ENCODE assay signal across 11 cellular contexts in genomic region chr3:186965141-186965879, GRCh38. TPM values are rescaled to one million over a fixed set of nuclear protein-coding genes. Genes with fewer than 3 reads are reported as not detected.
DNase-seq lines count a peak whose midpoint lies in the region; ATAC-seq, FAIRE-seq and TF ChIP-seq lines count a peak whose summit lies in the region.
"Had no signal": no experiment of that assay in that cellular context is flagged by ENCODE, and none has a peak within 500 bp of the region (broad histone marks: within the 10 kb centered on the region; RNA-seq: fewer than 3 reads in every experiment).

No MANE protein-coding gene starts in this region.

- H4K91ac ChIP-seq in neuronal stem cell (ENCODE audit: low read depth, low read length, poor library complexity): no peak overlapping the region

- H3K36me3 ChIP-seq in neuronal stem cell (replicated peaks in 1 of 2; ENCODE audit: control insufficient read depth in 2 of 2, insufficient read depth in 2 of 2, low read length in 2 of 2) (peaks cover 0 to 3% of the 10 kb centered on the region in 2 donors), stomach (peaks cover 0 to 14% (median 3%) of the 10 kb centered on the region in 4 donors)

- no peak overlapping the region for H3K4me2 ChIP-seq in neuronal stem cell (ENCODE audit: insufficient read depth, low read length, poor library complexity, severe bottlenecking)

- TF ChIP-seq EP300 in stomach (IDR thresholded peaks at IDR 0.05): no peak

- no peak overlapping the region for H2BK120ac ChIP-seq in neuronal stem cell (ENCODE audit: low read depth, low read length)

- WGBS in neuronal stem cell (ENCODE audit: extremely low coverage in 2 of 2, insufficient read length in 2 of 2, insufficient replicate concordance in 1 of 2), 2 donors: no CpG with 5 or more reads among the region's 10 CpGs
- 71 to 82% (median 76%) methylated on average over 10 of the region's 10 CpGs for WGBS in stomach, 5 donors

- no peak overlapping the region for H3K4ac ChIP-seq in neuronal stem cell (ENCODE audit: low read length)

- TF ChIP-seq POLR2A in GM12891 (IDR thresholded peaks at IDR 0.05; ENCODE audit: low read depth, low read length) (no peak), stomach (IDR thresholded peaks at IDR 0.05) (no peak)

- H3K9me3 ChIP-seq in neuronal stem cell (replicated peaks in 1 of 2; ENCODE audit: control insufficient read depth in 2 of 2, insufficient read depth in 1 of 2, low read depth in 1 of 2, low read length in 2 of 2) (no peaks in the 10 kb centered on the region), stomach (no peaks in the 10 kb centered on the region)

- no peak overlapping the region for H2BK12ac ChIP-seq in neuronal stem cell (ENCODE audit: low read length)

- intact Hi-C loops in stomach (cut with DNase I; ENCODE audit: low total_unique reads): no loop called here

- H3K79me1 ChIP-seq in neuronal stem cell (ENCODE audit: low read depth, low read length): no peaks in the 10 kb centered on the region

- DNase-seq in GM12891 (ENCODE audit: insufficient read length, low spot score) (no peak), astrocyte of the hippocampus (ENCODE audit: low read depth, low spot score) (peak; percentile 40), neuronal stem cell (ENCODE audit: low spot score) (no peak), stomach (no peak), NCI-H1105 (lab: John Stamatoyannopoulos, UW) (no peak), retina (no peak)
- no peak for DNase-seq in effector CD4-positive, alpha-beta T cell
- DNase-seq: amniotic stem cell, SIG-M5 had no signal

- no peak overlapping the region for H3K14ac ChIP-seq in neuronal stem cell (ENCODE audit: low read length)

- no peak overlapping the region for H2BK5ac ChIP-seq in neuronal stem cell (ENCODE audit: low read length)

- H2BK15ac ChIP-seq in neuronal stem cell (ENCODE audit: low read length): no peak overlapping the region

- H3K23ac ChIP-seq in neuronal stem cell (ENCODE audit: low read depth, low read length, poor library complexity): no peak overlapping the region

- peak; percentile 50 for FAIRE-seq in GM12891 (lab: Jason Lieb, UNC)
- FAIRE-seq: K562 had no signal

- no peak overlapping the region for H3K4me3 ChIP-seq in neuronal stem cell (ENCODE audit: low read length in 2 of 2)
- no peak overlapping the region for H3K4me3 ChIP-seq in stomach
- H3K4me3 ChIP-seq: K562 had no signal

- no peak overlapping the region for H2AK5ac ChIP-seq in neuronal stem cell (ENCODE audit: low read depth, low read length)

- ATAC-seq in HG02610 (IDR thresholded peaks at IDR 0.05; ENCODE audit: unreplicated experiment): peak; percentile 68
- ATAC-seq: K562 had no signal

- H2AFZ ChIP-seq in neuronal stem cell (ENCODE audit: low read length): peak overlapping the region; percentile 2

- H4K8ac ChIP-seq in neuronal stem cell (ENCODE audit: low read depth, low read length): no peak overlapping the region

- H3K9ac ChIP-seq in neuronal stem cell (ENCODE audit: low read depth, low read length, poor library complexity): no peak overlapping the region

- peaks cover 6 to 14% of the 10 kb centered on the region in 2 donors for H3K4me1 ChIP-seq in neuronal stem cell (ENCODE audit: control insufficient read depth in 2 of 2, insufficient read depth in 1 of 2, low read depth in 1 of 2, low read length in 2 of 2)
- no peaks in the 10 kb centered on the region for H3K4me1 ChIP-seq in stomach

- H3K27ac ChIP-seq in neuronal stem cell (replicated peaks; ENCODE audit: low read length) (no peak overlapping the region), stomach (peak overlapping the region in 2 of 5 donors; percentile 29 to 47)

- no peak for TF ChIP-seq CTCF in stomach (IDR thresholded peaks at IDR 0.05)

- H3K27me3 ChIP-seq in neuronal stem cell (ENCODE audit: control insufficient read depth in 3 of 3, insufficient read depth in 3 of 3, low read depth in 1 of 3, low read length in 3 of 3) (no peaks in the 10 kb centered on the region), stomach (no peaks in the 10 kb centered on the region)

- no peak overlapping the region for H3K18ac ChIP-seq in neuronal stem cell (ENCODE audit: low read length)

TF ChIP-seq in GM12891, 5 proteins besides CTCF, POLR2A, EP300 and RAD21:
- TF ChIP-seq PAX5 (IDR thresholded peaks at IDR 0.05; ENCODE audit: insufficient read depth, low read length, severe bottlenecking) (no peak), TAF1 (IDR thresholded peaks at IDR 0.05; ENCODE audit: low read depth, low read length) (no peak), POU2F2 (IDR thresholded peaks at IDR 0.05; ENCODE audit: low read depth, low read length) (no peak; the same call in 1 of the 2 replicates), POLR2AphosphoS5 (IDR thresholded peaks at IDR 0.05; ENCODE audit: low read depth, low read length) (no peak), SPI1 (IDR thresholded peaks at IDR 0.05; ENCODE audit: low read depth, low read length) (peak; percentile 56)
TF ChIP-seq in GM12891: peak in this region for 1.

RNA-seq across cellular contexts. Expression of gene ST6GAL1, which starts 35.0 kb away (rescaled TPM):
- polyA plus RNA-seq in GM12891 (2012; ENCODE audit: low read depth, missing spikeins): 85.5 TPM
- polyA plus RNA-seq in neuronal stem cell (2013, experiment 1 of 2): 28.7 TPM
- 29.0 TPM for polyA plus RNA-seq in neuronal stem cell (2013, experiment 2 of 2)
- total RNA-seq in stomach: 10 to 100 TPM in 4 of 5 donors, 1 to 10 TPM in 1; 3.8 to 31.0 (median 18.1) TPM
- 1 to 10 TPM; 4.1 to 9.7 (median 4.6) TPM for polyA plus RNA-seq in stomach
